Comparison of ENCODE assay signal across 27 cellular contexts in the genomic region with DNA sequence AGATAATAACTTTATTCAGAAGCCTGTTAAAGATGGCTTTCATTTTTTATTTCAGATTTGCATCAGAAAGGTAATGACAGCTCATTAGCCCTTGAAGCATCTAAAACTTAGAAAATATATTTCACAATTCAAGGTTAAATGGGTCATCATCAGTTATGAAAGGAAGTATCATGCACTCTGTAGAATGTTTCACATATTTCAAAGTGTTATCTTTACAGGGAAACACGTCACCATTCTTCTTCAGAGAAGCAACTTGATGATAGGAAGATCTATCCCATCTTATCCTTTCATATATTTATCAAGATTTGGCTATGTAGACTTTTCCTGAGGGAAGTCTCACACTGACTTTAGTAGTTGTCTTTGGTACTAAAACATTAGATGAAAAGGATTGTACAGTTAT.
"Had no signal": no experiment of that assay in that cellular context is flagged by ENCODE, and none has a peak within 500 bp of the region (broad histone marks: within the 10 kb centered on the region; RNA-seq: fewer than 3 reads in every experiment).

No MANE protein-coding gene starts in this region.

- DNase-seq: activated CD4-positive, alpha-beta T cell treated with anti-CD3 and anti-CD28 coated beads, Interleukin-2, amount 10 ng/mL, durations not matched to agents 24 days and 14 days; activated CD4-positive, alpha-beta T cell treated with anti-CD3 and anti-CD28 coated beads, Interleukin-2, amount 50 U/mL, for 4 hours; activated CD8-positive, alpha-beta T cell treated with anti-CD3 and anti-CD28 coated beads for 36 hours; activated effector memory CD4-positive, alpha-beta T cell treated with anti-CD3 and anti-CD28 coated beads, Interleukin-2, amount 50 U/mL, for 16 hours; activated naive CD4-positive, alpha-beta T cell; activated naive CD4-positive, alpha-beta T cell treated with anti-CD3 and anti-CD28 coated beads, Interleukin-2, amount 50 U/mL, for 16 hours; activated naive CD8-positive, alpha-beta T cell treated with anti-CD3 and anti-CD28 coated beads for 36 hours; activated T-cell treated with anti-CD3 and anti-CD28 coated beads, Interleukin-2, amount 50 U/mL, for 1 hour; activated T-cell treated with anti-CD3 and anti-CD28 coated beads, Interleukin-2, amount 50 U/mL, for 72 hours; amygdala; Karpas-422; KBM-7; NCI-H1048; NCI-H1436 treated with DMSO at 0.1 percent for 48 hours; NCI-H1694 treated with DMSO at 0.1 percent for 48 hours; NCI-H2029; NCI-H510A treated with DMSO at 0.1 percent for 48 hours; NCI-H526 treated with DMSO at 0.1 percent for 48 hours; NCI-H82; NK-92 treated with Interleukin-12 subunit alpha and Interleukin-12 subunit beta, amount 100 ng/mL, for 24 hours; PC-9; SIG-M5; T1000 had no signal

- H3K27me3 ChIP-seq: ascending aorta had no signal

- H2AFZ ChIP-seq: PC-9 had no signal

- H3K27ac ChIP-seq: ascending aorta, PC-9, RWPE1 had no signal

- H3K4me2 ChIP-seq: PC-9 had no signal

- H3K36me3 ChIP-seq: ascending aorta had no signal

- H3K9me3 ChIP-seq: ascending aorta had no signal

- H3K4me3 ChIP-seq: ascending aorta, PC-9 had no signal

- ATAC-seq: activated CD8-positive, alpha-beta T cell treated with anti-CD3 and anti-CD28 coated beads for 36 hours; activated T-cell treated with anti-CD3 and anti-CD28 coated beads, Interleukin-2, amount 50 U/mL, for 72 hours; activated T-helper 17 cell treated with anti-CD3 and anti-CD28 coated beads, Interleukin-2, amount 50 U/mL, for 72 hours; Right ventricle myocardium inferior had no signal
